19 cellular contexts compared by ENCODE assay signal in the genomic region with DNA sequence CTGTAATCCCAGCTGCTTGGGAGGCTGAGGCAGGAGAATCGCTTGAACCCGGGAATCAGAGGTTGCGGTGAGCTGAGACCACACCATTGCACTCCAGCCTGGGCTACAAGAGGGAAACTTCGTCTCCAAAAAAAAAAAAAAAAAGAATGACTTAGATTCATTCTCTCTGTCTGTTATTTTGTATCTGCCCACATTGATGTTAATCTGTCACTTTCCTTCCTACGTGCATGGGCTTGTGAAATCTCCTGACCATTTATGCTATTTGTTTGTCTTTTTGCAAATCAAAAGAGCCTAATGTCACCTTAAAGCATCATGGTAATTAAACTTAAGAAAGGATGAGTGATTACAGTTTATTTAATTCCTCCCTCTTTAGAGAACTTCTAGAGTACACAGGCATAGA. TPM values are rescaled to one million over a fixed set of nuclear protein-coding genes. Genes with fewer than 3 reads are reported as not detected.
"Had no signal": no experiment of that assay in that cellular context is flagged by ENCODE, and none has a peak within 500 bp of the region (broad histone marks: within the 10 kb centered on the region; RNA-seq: fewer than 3 reads in every experiment).

No MANE protein-coding gene starts in this region.

- H3K27me3 Mint-ChIP-seq: naive thymus-derived CD8-positive, alpha-beta T cell; stimulated activated memory B cell treated with anti-CD40 and anti-IgM and Interleukin-4, amounts not matched to agents 10 μg/mL and 1 μg/mL and 100 μg/mL, for 72 hours had no signal

- H3K27ac ChIP-seq: epithelial cell of prostate, foreskin keratinocyte, hepatocyte, neutrophil, spleen, thyroid gland, upper lobe of right lung, vagina had no signal

- H3K36me3 ChIP-seq: neutrophil, spleen, thyroid gland, upper lobe of right lung, vagina had no signal

- ATAC-seq: foreskin keratinocyte; left colon; naive thymus-derived CD8-positive, alpha-beta T cell; sciatic nerve; stimulated activated memory B cell treated with anti-CD40 and anti-IgM and Interleukin-4, amounts not matched to agents 10 μg/mL and 1 μg/mL and 100 μg/mL, for 72 hours; upper lobe of right lung had no signal

- H3K36me3 Mint-ChIP-seq: naive thymus-derived CD8-positive, alpha-beta T cell; stimulated activated memory B cell treated with anti-CD40 and anti-IgM and Interleukin-4, amounts not matched to agents 10 μg/mL and 1 μg/mL and 100 μg/mL, for 72 hours had no signal

- H3K4me3 Mint-ChIP-seq: naive thymus-derived CD8-positive, alpha-beta T cell; stimulated activated memory B cell treated with anti-CD40 and anti-IgM and Interleukin-4, amounts not matched to agents 10 μg/mL and 1 μg/mL and 100 μg/mL, for 72 hours had no signal

- H3K4me3 ChIP-seq: hepatocyte, lung, spleen, thyroid gland, upper lobe of right lung, vagina had no signal

- H3K27ac Mint-ChIP-seq: naive thymus-derived CD8-positive, alpha-beta T cell; stimulated activated memory B cell treated with anti-CD40 and anti-IgM and Interleukin-4, amounts not matched to agents 10 μg/mL and 1 μg/mL and 100 μg/mL, for 72 hours had no signal

- H3K9me3 ChIP-seq: neutrophil, spleen, thyroid gland, upper lobe of right lung, vagina had no signal

- DNase-seq: effector memory CD4-positive, alpha-beta T cell; foreskin keratinocyte; left colon; left ventricle myocardium superior; mesenchymal stem cell; naive thymus-derived CD8-positive, alpha-beta T cell; spleen; stimulated activated CD4-positive, alpha-beta T cell treated with anti-CD3 and anti-CD28 coated beads, Interleukin-15, amount 100 ng/mL, for 24 hours; stimulated activated CD4-positive, alpha-beta T cell treated with anti-CD3 and anti-CD28 coated beads, Interleukin-1b, Interleukin-23, amount 100 ng/mL, for 48 hours; stimulated activated CD4-positive, alpha-beta T cell treated with anti-CD3 and anti-CD28 coated beads, Interleukin-4, amount 100 ng/mL, for 24 hours; thyroid gland; upper lobe of right lung had no signal

- H3K27me3 ChIP-seq: foreskin keratinocyte, hepatocyte, neutrophil, spleen, thyroid gland, upper lobe of right lung, vagina had no signal

RNA-seq across cellular contexts. Expression of a gene that starts 27.4 kb away (rescaled TPM):
- polyA plus RNA-seq: naive thymus-derived CD8-positive, alpha-beta T cell had no signal
